In genomic region chr3:190345027-190345821, GRCh38 we compare ENCODE assay signal across 1 cellular context.
TF ChIP-seq lines count a peak whose summit lies in the region.

No MANE protein-coding gene starts in this region.

TF ChIP-seq in Ishikawa, 13 proteins besides CTCF, POLR2A, EP300 and RAD21 (continued from another document):
- no peak for TF ChIP-seq CREB1 (IDR thresholded peaks at IDR 0.05; ENCODE audit: low read depth)
